8 cellular contexts compared by ENCODE assay signal in genomic region chr6:73521351-73522254, GRCh38. TPM values are rescaled to one million over a fixed set of nuclear protein-coding genes. Genes with fewer than 3 reads are reported as not detected.
DNase-seq lines count a peak whose midpoint lies in the region; ATAC-seq, FAIRE-seq and TF ChIP-seq lines count a peak whose summit lies in the region.

No MANE protein-coding gene starts in this region.

- H3K9me1 ChIP-seq in endothelial cell of umbilical vein (replicated peaks; ENCODE audit: control insufficient read depth, extremely low read depth, insufficient read depth, low read length) = no peaks in the 10 kb centered on the region

- CTCF ChIA-PET in AG04450 (lab: Charles Lee) (interaction anchor here (0.7 to 2.4 kb wide), 7 partner anchors 8 to 212 kb away, joined by 3 to 16 read pairs (median 3); no protein-coding TSS in a partner anchor), endothelial cell of umbilical vein (lab: Charles Lee) (interaction anchor here (0.6 to 2.5 kb wide), 8 partner anchors 11 to 159 kb away, joined by 3 to 24 read pairs (median 4); no protein-coding TSS in a partner anchor)

- peaks cover 10% of the 10 kb centered on the region for H3K27me3 Mint-ChIP-seq in stimulated activated naive CD8-positive, alpha-beta T cell treated with anti-CD3 and anti-CD28 coated beads, Interleukin-15, Interleukin-2, amounts not matched to agents 100 ng/mL and 50 ng/mL, for 24 hours

- intact Hi-C loops in endothelial cell of umbilical vein (cut with micrococcal nuclease) = loop anchor here (1.0 kb wide), 3 partner anchors 59 to 133 kb away; no protein-coding TSS in a partner anchor

- peak overlapping the region; percentile 98 for H3K4me2 ChIP-seq in endothelial cell of umbilical vein (ENCODE audit: insufficient read depth, low read length)

- H4K20me1 ChIP-seq in endothelial cell of umbilical vein (replicated peaks; ENCODE audit: control insufficient read depth, extremely low read depth, insufficient read depth, low read length) = peaks cover 5% of the 10 kb centered on the region

- H3K27ac ChIP-seq in AG04450 (ENCODE audit: low read depth, low read length) (peak overlapping the region; percentile 100), endothelial cell of umbilical vein (ENCODE audit: insufficient read depth, low read depth, low read length) (peak overlapping the region; percentile 100), mucosa of rectum (ENCODE audit: low read depth in 2 of 2, low read length in 2 of 2) (peak overlapping the region; percentile 98 to 100)

- DNase-seq in AG04450 (ENCODE audit: low read depth, low spot score) (peak; percentile 64), NCI-H2196 treated with DMSO at 0.1 percent for 48 hours (lab: John Stamatoyannopoulos, UW; ENCODE audit: unreplicated experiment) (peak; percentile 49), endothelial cell of umbilical vein (ENCODE audit: low read depth, low spot score) (peak; percentile 91)
- peak; percentile 83 for DNase-seq in activated CD4-positive, alpha-beta T cell treated with anti-CD3 and anti-CD28 coated beads for 48 hours

- BruUV-seq in endothelial cell of umbilical vein (replicated peaks; lab: Mats Ljungman, UMichigan) = TSS peak; percentile 73

- no peaks in the 10 kb centered on the region for H3K27me3 ChIP-seq in AG04450 (ENCODE audit: control insufficient read depth, insufficient read depth, low read length)
- no peaks in the 10 kb centered on the region for H3K27me3 ChIP-seq in endothelial cell of umbilical vein (ENCODE audit: control insufficient read depth in 2 of 2, insufficient read depth in 2 of 2, low read length in 2 of 2)
- no peaks in the 10 kb centered on the region for H3K27me3 ChIP-seq in mucosa of rectum (ENCODE audit: control insufficient read depth in 2 of 2, insufficient read depth in 2 of 2, low read length in 2 of 2)

- peaks cover 43% of the 10 kb centered on the region for H3K36me3 Mint-ChIP-seq in stimulated activated naive CD8-positive, alpha-beta T cell treated with anti-CD3 and anti-CD28 coated beads, Interleukin-15, Interleukin-2, amounts not matched to agents 100 ng/mL and 50 ng/mL, for 24 hours (ENCODE audit: low read depth)

- TF ChIP-seq POLR2A in endothelial cell of umbilical vein (IDR thresholded peaks at IDR 0.05; ENCODE audit: low read depth, low read length) = no peak

- no peak for FAIRE-seq in endothelial cell of umbilical vein (lab: Jason Lieb, UNC)

- TF ChIP-seq CTCF in AG04450 (IDR thresholded peaks at IDR 0.05; ENCODE audit: low read depth, low read length) (no peak), endothelial cell of umbilical vein (IDR thresholded peaks at IDR 0.05; ENCODE audit: extremely low read depth in 1 of 2, insufficient read depth in 1 of 2, low read depth in 1 of 2, low read length in 2 of 2) (no peak)

- dilution Hi-C loops in endothelial cell of umbilical vein (cut with MboI; ENCODE audit: extremely low pct_ligation_motif_present, low sequenced_read_pairs) = no loop called here

- H3K9me3 ChIP-seq in AG04450 (ENCODE audit: control insufficient read depth, insufficient read depth, low read length) = peaks cover 3% of the 10 kb centered on the region; the same call in 1 of the 2 replicates
- no peaks in the 10 kb centered on the region for H3K9me3 ChIP-seq in endothelial cell of umbilical vein (replicated peaks; ENCODE audit: control insufficient read depth, insufficient read depth, low read length)
- no peaks in the 10 kb centered on the region for H3K9me3 ChIP-seq in mucosa of rectum (ENCODE audit: control insufficient read depth in 2 of 2, low read length in 2 of 2)

- POLR2A ChIA-PET in AG04450 (lab: Yijun Ruan, JAX) (interaction anchor here (0.7 to 3.8 kb wide), 16 partner anchors 9 to 132 kb away, joined by 3 to 142 read pairs (median 6); partner anchors contain the start of genes MTO1 and SLC17A5), endothelial cell of umbilical vein (lab: Charles Lee) (interaction anchor here (0.5 to 3.7 kb wide), 14 partner anchors 8 to 231 kb away, joined by 3 to 74 read pairs (median 4); partner anchors contain the start of genes MTO1 and SLC17A5)

- H3K36me3 ChIP-seq in endothelial cell of umbilical vein (ENCODE audit: control insufficient read depth in 2 of 2, extremely low read depth in 1 of 2, insufficient read depth in 2 of 2, low read length in 2 of 2) (peaks cover 7 to 19% of the 10 kb centered on the region in 2 experiments), mucosa of rectum (ENCODE audit: control insufficient read depth in 2 of 2, insufficient read depth in 2 of 2, low read length in 2 of 2) (peaks cover 29 to 32% of the 10 kb centered on the region in 2 donors)

- H3K4me1 ChIP-seq in endothelial cell of umbilical vein (ENCODE audit: control insufficient read depth, extremely low read depth, insufficient read depth, low read length) (peaks cover 26% of the 10 kb centered on the region), mucosa of rectum (ENCODE audit: control insufficient read depth in 2 of 2, insufficient read depth in 2 of 2, low read length in 2 of 2) (peaks cover 25 to 31% of the 10 kb centered on the region in 2 donors)

- peak overlapping the region; percentile 74 for H2AFZ ChIP-seq in endothelial cell of umbilical vein (ENCODE audit: low read depth, low read length)

- ATAC-seq in GM18861 (IDR thresholded peaks at IDR 0.05; ENCODE audit: unreplicated experiment) = peak; percentile 21
- peak; percentile 16 for ATAC-seq in HG03060 (IDR thresholded peaks at IDR 0.05; ENCODE audit: low read depth, unreplicated experiment)

- peaks cover 59% of the 10 kb centered on the region for H3K4me1 Mint-ChIP-seq in stimulated activated naive CD8-positive, alpha-beta T cell treated with anti-CD3 and anti-CD28 coated beads, Interleukin-15, Interleukin-2, amounts not matched to agents 100 ng/mL and 50 ng/mL, for 24 hours (ENCODE audit: low read depth)

- H3K9me3 Mint-ChIP-seq in stimulated activated naive CD8-positive, alpha-beta T cell treated with anti-CD3 and anti-CD28 coated beads, Interleukin-15, Interleukin-2, amounts not matched to agents 100 ng/mL and 50 ng/mL, for 24 hours = no peaks in the 10 kb centered on the region

- H3K27ac Mint-ChIP-seq in stimulated activated naive CD8-positive, alpha-beta T cell treated with anti-CD3 and anti-CD28 coated beads, Interleukin-15, Interleukin-2, amounts not matched to agents 100 ng/mL and 50 ng/mL, for 24 hours = peak overlapping the region; percentile 100

- H3K4me3 ChIP-seq in AG04450 (ENCODE audit: low read depth, low read length) (peak overlapping the region; percentile 99), endothelial cell of umbilical vein (replicated peaks in 1 of 3; ENCODE audit: insufficient read depth in 1 of 3, low read depth in 1 of 3, low read length in 3 of 3) (peak overlapping the region; percentile 65 to 83 (median 70)), mucosa of rectum (ENCODE audit: low read length in 2 of 2) (peak overlapping the region; percentile 78 to 97)

- peaks cover 41% of the 10 kb centered on the region for H3K79me2 ChIP-seq in endothelial cell of umbilical vein (ENCODE audit: control insufficient read depth, insufficient read depth, low read length)

- H3K4me3 Mint-ChIP-seq in stimulated activated naive CD8-positive, alpha-beta T cell treated with anti-CD3 and anti-CD28 coated beads, Interleukin-15, Interleukin-2, amounts not matched to agents 100 ng/mL and 50 ng/mL, for 24 hours = peak overlapping the region; percentile 99

- peak overlapping the region; percentile 99 for H3K9ac ChIP-seq in endothelial cell of umbilical vein (replicated peaks; ENCODE audit: extremely low read depth, insufficient read depth, low read length)
- H3K9ac ChIP-seq in mucosa of rectum (ENCODE audit: low read depth in 1 of 2, low read length in 2 of 2) = peak overlapping the region; percentile 92 to 95

TF ChIP-seq in endothelial cell of umbilical vein, 7 proteins besides CTCF, POLR2A, EP300 and RAD21:
- TF ChIP-seq JUN (IDR thresholded peaks at IDR 0.05; ENCODE audit: borderline replicate concordance, insufficient read depth, insufficient read length, low read depth) = no peak
- no peak for TF ChIP-seq FOS (IDR thresholded peaks at IDR 0.05; ENCODE audit: borderline replicate concordance, insufficient read depth, low read length)
- TF ChIP-seq EZH2 (IDR thresholded peaks at IDR 0.05; ENCODE audit: borderline replicate concordance, low read depth, low read length, severe bottlenecking) = no peak
- TF ChIP-seq MYC (IDR thresholded peaks at IDR 0.05; ENCODE audit: low read depth, low read length) = no peak
- TF ChIP-seq GATA2 (IDR thresholded peaks at IDR 0.05; ENCODE audit: insufficient read depth, insufficient read length, low read depth, low read length) = no peak
- no peak for TF ChIP-seq MAX (IDR thresholded peaks at IDR 0.05; ENCODE audit: insufficient read depth, insufficient read length)
- TF ChIP-seq POLR2AphosphoS5 (IDR thresholded peaks at IDR 0.05; ENCODE audit: insufficient read depth, low read depth, low read length) = peak; percentile 2

RNA-seq across cellular contexts. Expression of gene EEF1A1, which starts 0.8 kb away (rescaled TPM):
- polyA plus RNA-seq in AG04450 (2011; rRNA removed) = 24,076 and 25,115 TPM in 2 replicates
- 13,404 and 14,510 TPM in 2 replicates for polyA minus RNA-seq in AG04450 (2011; rRNA and poly(A)+ RNA removed)
- total RNA-seq in endothelial cell of umbilical vein = 9,186 and 9,456 TPM in 2 replicates
- 9,885 and 11,104 TPM in 2 replicates for polyA plus RNA-seq in endothelial cell of umbilical vein
- polyA plus RNA-seq in endothelial cell of umbilical vein (2011; cell fraction: cytosol; rRNA removed) = 14,586 and 14,653 TPM in 2 replicates
- 4,559 and 5,077 TPM in 2 replicates for polyA plus RNA-seq in endothelial cell of umbilical vein (2011; cell fraction: nucleus; rRNA removed)
- polyA plus RNA-seq in endothelial cell of umbilical vein (2012) = 11,454 and 13,683 TPM in 2 replicates
- polyA minus RNA-seq in endothelial cell of umbilical vein = 10,895 and 11,397 TPM in 2 replicates
- polyA minus RNA-seq in endothelial cell of umbilical vein (2011; cell fraction: cytosol; rRNA and poly(A)+ RNA removed) = 4,495 TPM
- 1,103 and 1,399 TPM in 2 replicates for polyA minus RNA-seq in endothelial cell of umbilical vein (2011; cell fraction: nucleus; rRNA and poly(A)+ RNA removed)

Comparison
In these comparisons a context has a peak if more than half of its experiments do, and no peak if none do; other contexts are left out.
1. Peak in every context shown above with its lines: DNase-seq, ATAC-seq, H3K4me3 ChIP-seq and H3K27ac ChIP-seq.